1 cellular context compared by ENCODE assay signal in genomic region chr7:146830686-146831085, GRCh38.
A peak's percentile ranks its signal among the peaks of the same experiment; 100 is the strongest.
TF ChIP-seq lines count a peak whose summit lies in the region.

No MANE protein-coding gene starts in this region.

TF ChIP-seq in SK-N-SH, 30 proteins besides CTCF, POLR2A, EP300 and RAD21 (continued from another document):
- TF ChIP-seq, protein P1, sequence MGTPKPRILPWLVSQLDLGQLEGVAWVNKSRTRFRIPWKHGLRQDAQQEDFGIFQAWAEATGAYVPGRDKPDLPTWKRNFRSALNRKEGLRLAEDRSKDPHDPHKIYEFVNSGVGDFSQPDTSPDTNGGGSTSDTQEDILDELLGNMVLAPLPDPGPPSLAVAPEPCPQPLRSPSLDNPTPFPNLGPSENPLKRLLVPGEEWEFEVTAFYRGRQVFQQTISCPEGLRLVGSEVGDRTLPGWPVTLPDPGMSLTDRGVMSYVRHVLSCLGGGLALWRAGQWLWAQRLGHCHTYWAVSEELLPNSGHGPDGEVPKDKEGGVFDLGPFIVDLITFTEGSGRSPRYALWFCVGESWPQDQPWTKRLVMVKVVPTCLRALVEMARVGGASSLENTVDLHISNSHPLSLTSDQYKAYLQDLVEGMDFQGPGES (IDR thresholded peaks at IDR 0.05; ENCODE audit: low read depth, low read length): no peak
- TF ChIP-seq, protein P2, sequence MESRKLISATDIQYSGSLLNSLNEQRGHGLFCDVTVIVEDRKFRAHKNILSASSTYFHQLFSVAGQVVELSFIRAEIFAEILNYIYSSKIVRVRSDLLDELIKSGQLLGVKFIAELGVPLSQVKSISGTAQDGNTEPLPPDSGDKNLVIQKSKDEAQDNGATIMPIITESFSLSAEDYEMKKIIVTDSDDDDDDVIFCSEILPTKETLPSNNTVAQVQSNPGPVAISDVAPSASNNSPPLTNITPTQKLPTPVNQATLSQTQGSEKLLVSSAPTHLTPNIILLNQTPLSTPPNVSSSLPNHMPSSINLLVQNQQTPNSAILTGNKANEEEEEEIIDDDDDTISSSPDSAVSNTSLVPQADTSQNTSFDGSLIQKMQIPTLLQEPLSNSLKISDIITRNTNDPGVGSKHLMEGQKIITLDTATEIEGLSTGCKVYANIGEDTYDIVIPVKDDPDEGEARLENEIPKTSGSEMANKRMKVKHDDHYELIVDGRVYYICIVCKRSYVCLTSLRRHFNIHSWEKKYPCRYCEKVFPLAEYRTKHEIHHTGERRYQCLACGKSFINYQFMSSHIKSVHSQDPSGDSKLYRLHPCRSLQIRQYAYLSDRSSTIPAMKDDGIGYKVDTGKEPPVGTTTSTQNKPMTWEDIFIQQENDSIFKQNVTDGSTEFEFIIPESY (IDR thresholded peaks at IDR 0.05; ENCODE audit: borderline replicate concordance, low read depth): no peak
- TF ChIP-seq POLR2AphosphoS5 (IDR thresholded peaks at IDR 0.05; ENCODE audit: low read depth, low read length) (peak; percentile 33; the same call in 1 of the 2 replicates), PBX3 (IDR thresholded peaks at IDR 0.05) (peak; percentile 62), FOSL2 (IDR thresholded peaks at IDR 0.05; ENCODE audit: borderline replicate concordance, low read depth) (no peak), CHD2 (IDR thresholded peaks at IDR 0.05; ENCODE audit: low read length, partially characterized antibody) (peak; percentile 87), SIN3A (IDR thresholded peaks at IDR 0.05; ENCODE audit: borderline replicate concordance, low read depth, low read length) (no peak), RCOR1 (IDR thresholded peaks at IDR 0.05; ENCODE audit: low read length) (peak; percentile 90), SMC3 (IDR thresholded peaks at IDR 0.05; ENCODE audit: low read depth, low read length) (no peak)
- TF ChIP-seq, protein P3, sequence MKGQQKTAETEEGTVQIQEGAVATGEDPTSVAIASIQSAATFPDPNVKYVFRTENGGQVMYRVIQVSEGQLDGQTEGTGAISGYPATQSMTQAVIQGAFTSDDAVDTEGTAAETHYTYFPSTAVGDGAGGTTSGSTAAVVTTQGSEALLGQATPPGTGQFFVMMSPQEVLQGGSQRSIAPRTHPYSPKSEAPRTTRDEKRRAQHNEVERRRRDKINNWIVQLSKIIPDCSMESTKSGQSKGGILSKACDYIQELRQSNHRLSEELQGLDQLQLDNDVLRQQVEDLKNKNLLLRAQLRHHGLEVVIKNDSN (IDR thresholded peaks at IDR 0.05; ENCODE audit: borderline replicate concordance, low read depth): no peak
- TF ChIP-seq, protein P4, sequence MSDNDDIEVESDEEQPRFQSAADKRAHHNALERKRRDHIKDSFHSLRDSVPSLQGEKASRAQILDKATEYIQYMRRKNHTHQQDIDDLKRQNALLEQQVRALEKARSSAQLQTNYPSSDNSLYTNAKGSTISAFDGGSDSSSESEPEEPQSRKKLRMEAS (IDR thresholded peaks at IDR 0.05; ENCODE audit: low read depth): no peak
